36 cellular contexts compared by ENCODE assay signal in the genomic region with DNA sequence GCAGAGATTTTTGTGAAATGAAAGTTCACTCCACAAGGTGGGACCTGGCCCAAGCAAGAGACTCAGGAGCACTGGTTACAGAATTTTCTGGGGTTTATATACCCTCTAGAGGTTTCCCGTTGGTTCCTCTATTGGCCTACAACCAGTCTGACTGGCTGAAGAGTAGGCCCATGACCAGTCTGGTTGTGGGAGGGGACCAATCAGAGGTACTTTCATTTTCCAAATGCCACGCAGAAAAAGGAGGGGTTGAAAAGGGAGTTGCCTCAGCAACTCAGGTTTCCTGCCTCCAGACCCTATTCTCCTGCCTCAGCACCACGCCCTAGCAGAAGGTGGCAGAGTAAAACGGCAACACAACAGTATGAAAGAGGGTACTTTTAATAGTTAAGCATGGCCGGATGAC.
"Had no signal": no experiment of that assay in that cellular context is flagged by ENCODE, and none has a peak within 500 bp of the region (broad histone marks: within the 10 kb centered on the region; RNA-seq: fewer than 3 reads in every experiment).

No MANE protein-coding gene starts in this region.

- H3K27ac Mint-ChIP-seq: activated CD4-positive, alpha-beta memory T cell treated with anti-CD3 and anti-CD28 coated beads, Interleukin-2, amount 10 ng/mL, durations not matched to agents 7 days and 5 days; activated CD8-positive, alpha-beta memory T cell treated with anti-CD3 and anti-CD28 coated beads, Interleukin-2, amount 10 ng/mL, durations not matched to agents 7 days and 5 days; activated naive CD4-positive, alpha-beta T cell treated with anti-CD3 and anti-CD28 coated beads, Interleukin-2, amount 10 ng/mL, durations not matched to agents 7 days and 5 days; activated naive CD8-positive, alpha-beta T cell; activated naive CD8-positive, alpha-beta T cell treated with anti-CD3 and anti-CD28 coated beads, Interleukin-2, amount 50 U/mL, for 24 hours; T-cell; T-helper 17 cell had no signal

- H3K4me3 ChIP-seq: colonic mucosa, Peyer's patch had no signal

- H3K27me3 Mint-ChIP-seq: activated CD4-positive, alpha-beta memory T cell treated with anti-CD3 and anti-CD28 coated beads, Interleukin-2, amount 10 ng/mL, durations not matched to agents 7 days and 5 days; activated naive CD4-positive, alpha-beta T cell treated with anti-CD3 and anti-CD28 coated beads, Interleukin-2, amount 10 ng/mL, durations not matched to agents 7 days and 5 days; brain had no signal

- H3K36me3 Mint-ChIP-seq: activated CD8-positive, alpha-beta memory T cell treated with anti-CD3 and anti-CD28 coated beads, Interleukin-2, amount 10 ng/mL, durations not matched to agents 7 days and 5 days; activated naive CD4-positive, alpha-beta T cell treated with anti-CD3 and anti-CD28 coated beads, Interleukin-2, amount 10 ng/mL, durations not matched to agents 7 days and 5 days; T-cell had no signal

- H3K4me3 Mint-ChIP-seq: activated CD4-positive, alpha-beta memory T cell treated with anti-CD3 and anti-CD28 coated beads, Interleukin-2, amount 10 ng/mL, durations not matched to agents 7 days and 5 days; activated CD8-positive, alpha-beta memory T cell treated with anti-CD3 and anti-CD28 coated beads, Interleukin-2, amount 10 ng/mL, durations not matched to agents 7 days and 5 days; activated naive CD4-positive, alpha-beta T cell treated with anti-CD3 and anti-CD28 coated beads, Interleukin-2, amount 10 ng/mL, durations not matched to agents 7 days and 5 days; activated naive CD8-positive, alpha-beta T cell; activated naive CD8-positive, alpha-beta T cell treated with anti-CD3 and anti-CD28 coated beads, Interleukin-2, amount 50 U/mL, for 24 hours; brain; T-cell; T-helper 17 cell had no signal

- H3K27me3 ChIP-seq: colonic mucosa, Peyer's patch had no signal

- H3K36me3 ChIP-seq: colonic mucosa, Peyer's patch, WERI-Rb-1 had no signal

- ATAC-seq: activated CD8-positive, alpha-beta memory T cell treated with anti-CD3 and anti-CD28 coated beads, Interleukin-2, amount 10 ng/mL, durations not matched to agents 7 days and 5 days; activated naive CD8-positive, alpha-beta T cell treated with anti-CD3 and anti-CD28 coated beads, Interleukin-2, amount 50 U/mL, for 24 hours; PC-3; Right ventricle myocardium inferior; SK-N-SH treated with all-trans-retinoic acid at 6 μM for 48 hours; T-cell; T-helper 17 cell had no signal

- H3K4me1 ChIP-seq: colonic mucosa, Peyer's patch had no signal

- H3K4me1 Mint-ChIP-seq: activated CD4-positive, alpha-beta memory T cell treated with anti-CD3 and anti-CD28 coated beads, Interleukin-2, amount 10 ng/mL, durations not matched to agents 7 days and 5 days; activated CD8-positive, alpha-beta memory T cell treated with anti-CD3 and anti-CD28 coated beads, Interleukin-2, amount 10 ng/mL, durations not matched to agents 7 days and 5 days; activated naive CD4-positive, alpha-beta T cell treated with anti-CD3 and anti-CD28 coated beads, Interleukin-2, amount 10 ng/mL, durations not matched to agents 7 days and 5 days; activated naive CD8-positive, alpha-beta T cell treated with anti-CD3 and anti-CD28 coated beads, Interleukin-2, amount 50 U/mL, for 24 hours; T-cell; T-helper 17 cell had no signal

- H3K27ac ChIP-seq: colonic mucosa, Peyer's patch, RWPE1, WERI-Rb-1 had no signal

- DNase-seq: activated CD4-positive, alpha-beta memory T cell treated with anti-CD3 and anti-CD28 coated beads, Interleukin-2, amount 10 ng/mL, durations not matched to agents 7 days and 5 days; activated CD4-positive, alpha-beta T cell treated with anti-CD3 and anti-CD28 coated beads for 1 hour; activated CD4-positive, alpha-beta T cell treated with anti-CD3 and anti-CD28 coated beads for 48 hours; activated CD4-positive, CD25-positive, alpha-beta regulatory T cell; activated CD8-positive, alpha-beta memory T cell treated with anti-CD3 and anti-CD28 coated beads for 24 hours; activated CD8-positive, alpha-beta memory T cell treated with anti-CD3 and anti-CD28 coated beads, Interleukin-2, amount 10 ng/mL, durations not matched to agents 7 days and 5 days; activated CD8-positive, alpha-beta memory T cell treated with anti-CD3 and anti-CD28 coated beads, Interleukin-2, amount 50 U/mL, for 48 hours; activated effector memory CD4-positive, alpha-beta T cell treated with Interleukin-2 at 50 U/mL for 16 hours; activated naive CD4-positive, alpha-beta T cell treated with anti-CD3 and anti-CD28 coated beads, Interleukin-2, amount 10 ng/mL, durations not matched to agents 7 days and 5 days; activated naive CD8-positive, alpha-beta T cell treated with anti-CD3 and anti-CD28 coated beads, Interleukin-2, amount 50 U/mL, for 24 hours; activated T-cell treated with anti-CD3 and anti-CD28 coated beads, Interleukin-2, amount 50 U/mL, for 48 hours; anterior cingulate cortex; caudate nucleus; colonic mucosa; Karpas-422; NCI-H1048; NCI-H1105 treated with DMSO at 0.1 percent for 48 hours; NCI-H1436; NCI-H1694; NCI-H1930; NCI-H345; NCI-H510A; NCI-H526; NCI-H82; PC-3; Peyer's patch; SIG-M5; T-cell; T-helper 17 cell; T-helper 9 cell; WERI-Rb-1 had no signal

- H3K9me3 ChIP-seq: colonic mucosa had no signal
